In the genomic region with DNA sequence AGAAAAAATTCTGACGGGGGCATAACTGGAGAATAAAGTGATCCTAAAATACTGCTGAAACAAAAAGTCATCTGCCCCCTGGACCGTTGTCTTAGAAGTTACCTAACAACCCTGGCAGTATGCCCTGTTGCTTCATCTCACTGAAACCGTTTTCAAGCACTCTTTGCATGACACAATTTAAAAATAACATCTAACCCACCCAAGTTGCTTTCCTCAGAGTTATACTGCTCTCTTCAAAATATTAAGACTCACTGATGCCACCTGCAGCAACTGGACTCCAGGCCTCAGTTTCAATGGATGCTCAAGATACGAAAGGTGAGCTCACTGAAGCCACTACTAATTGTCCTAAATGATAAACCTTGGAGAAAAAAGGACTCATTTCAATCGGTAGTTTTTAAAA, we compare ENCODE assay signal across 10 cellular contexts. TPM values are rescaled to one million over a fixed set of nuclear protein-coding genes. Genes with fewer than 3 reads are reported as not detected.
DNase-seq lines count a peak whose midpoint lies in the region; ATAC-seq and TF ChIP-seq lines count a peak whose summit lies in the region.
"Had no signal": no experiment of that assay in that cellular context is flagged by ENCODE, and none has a peak within 500 bp of the region (broad histone marks: within the 10 kb centered on the region; RNA-seq: fewer than 3 reads in every experiment).

No MANE protein-coding gene starts in this region.

- H3K9ac ChIP-seq in liver (ENCODE audit: low read depth in 1 of 2, low read length in 2 of 2) (peak overlapping the region in 1 of 2 donors; percentile 47), endodermal cell (ENCODE audit: extremely low read depth, low read length, poor library complexity, severe bottlenecking) (no peak overlapping the region)

- peak; percentile 83 for ATAC-seq in HG02642 (IDR thresholded peaks at IDR 0.05; ENCODE audit: poor library complexity, unreplicated experiment)
- ATAC-seq in CD8-positive, alpha-beta T cell = no peak
- ATAC-seq: psoas muscle had no signal

- WGBS in liver = 29% methylated on average over 5 of the region's 5 CpGs
- WGBS in endodermal cell (ENCODE audit: insufficient coverage in 1 of 2, insufficient read length in 1 of 2), 2 experiments = 89 to 90% methylated on average over 3 to 5 of the region's 5 CpGs

- peaks cover 3% of the 10 kb centered on the region for H3K9me3 Mint-ChIP-seq in CD8-positive, alpha-beta T cell
- peaks cover 15% of the 10 kb centered on the region for H3K9me3 Mint-ChIP-seq in endodermal cell

- no TSS peak for BruUV-seq in OCI-LY7 (replicated peaks; lab: Mats Ljungman, UMichigan)

- no peak overlapping the region for H2AFZ ChIP-seq in OCI-LY7 (ENCODE audit: low read length)

- H4K20me1 ChIP-seq in OCI-LY7 (ENCODE audit: insufficient read depth, low read length) = no peaks in the 10 kb centered on the region

- peaks cover 32% of the 10 kb centered on the region; the same call in 1 of the 2 replicates for H3K79me2 ChIP-seq in OCI-LY7 (ENCODE audit: insufficient read depth, low read depth, low read length)

- no peak overlapping the region for H3K27ac Mint-ChIP-seq in CD8-positive, alpha-beta T cell
- H3K27ac Mint-ChIP-seq in endodermal cell = no peak overlapping the region

- CTCF ChIA-PET in OCI-LY7 (lab: Charles Lee; ENCODE audit: unreplicated experiment) = no interaction called here
- CTCF ChIA-PET in CD8-positive, alpha-beta T cell (lab: Charles Lee) = no interaction called here

- H3K4me3 ChIP-seq in GM12865 (ENCODE audit: low read depth, low read length) (no peak overlapping the region), OCI-LY7 (ENCODE audit: low read depth, low read length, poor library complexity, severe bottlenecking) (peak overlapping the region; percentile 11), liver (ENCODE audit: low read depth in 1 of 3, low read length in 3 of 3) (no peak overlapping the region), endodermal cell (ENCODE audit: low read length) (no peak overlapping the region)
- H3K4me3 ChIP-seq in CD8-positive, alpha-beta T cell (ENCODE audit: low read depth, low read length) = no peak overlapping the region
- H3K4me3 ChIP-seq: psoas muscle had no signal

- H3K27me3 Mint-ChIP-seq in CD8-positive, alpha-beta T cell (ENCODE audit: low read depth) = no peaks in the 10 kb centered on the region
- no peaks in the 10 kb centered on the region for H3K27me3 Mint-ChIP-seq in endodermal cell (ENCODE audit: insufficient read depth)

- POLR2A ChIA-PET in OCI-LY7 (lab: Charles Lee) = interaction anchor here (0.6 kb wide), 1 partner anchor 499 kb away, joined by 3 read pairs; no protein-coding TSS in a partner anchor
- POLR2A ChIA-PET in CD8-positive, alpha-beta T cell (lab: Charles Lee) = no interaction called here

- H3K36me3 ChIP-seq in OCI-LY7 (ENCODE audit: insufficient read depth, low read length) = peaks cover 23% of the 10 kb centered on the region
- H3K36me3 ChIP-seq in liver (ENCODE audit: control insufficient read depth in 4 of 4, insufficient read depth in 3 of 4, low read depth in 1 of 4, low read length in 3 of 4) = no peaks in the 10 kb centered on the region
- H3K36me3 ChIP-seq in CD8-positive, alpha-beta T cell (ENCODE audit: insufficient read depth, low read length) = no peaks in the 10 kb centered on the region
- peaks cover 16% of the 10 kb centered on the region for H3K36me3 ChIP-seq in endodermal cell (ENCODE audit: control insufficient read depth, insufficient read depth, low read length)

- TF ChIP-seq CTCF in GM12865 (IDR thresholded peaks at IDR 0.05; ENCODE audit: insufficient read depth, low read depth, low read length, missing control alignments) = no peak
- TF ChIP-seq CTCF in OCI-LY7 (conservative IDR thresholded peaks at IDR 0.05; ENCODE audit: low read length) = peak; percentile 41; the same call in 1 of the 2 replicates
- TF ChIP-seq CTCF in liver (IDR thresholded peaks at IDR 0.05; ENCODE audit: low read depth, low read length, missing input control) = no peak
- no peak for TF ChIP-seq CTCF in CD8-positive, alpha-beta T cell (IDR thresholded peaks at IDR 0.05)
- no peak for TF ChIP-seq CTCF in endodermal cell (conservative IDR thresholded peaks at IDR 0.05)

- peaks cover 30% of the 10 kb centered on the region for H3K4me1 Mint-ChIP-seq in CD8-positive, alpha-beta T cell (ENCODE audit: low read depth)
- peaks cover 21% of the 10 kb centered on the region for H3K4me1 Mint-ChIP-seq in endodermal cell

- H3K27ac ChIP-seq in OCI-LY7 (ENCODE audit: low read depth, low read length, poor library complexity, severe bottlenecking) (peak overlapping the region; percentile 44), liver (ENCODE audit: low read depth in 1 of 2, low read length in 2 of 2) (peak overlapping the region in 1 of 2 donors; percentile 74), endodermal cell (ENCODE audit: low read depth, low read length) (no peak overlapping the region)
- no peak overlapping the region for H3K27ac ChIP-seq in CD8-positive, alpha-beta T cell (ENCODE audit: low read depth, low read length)
- H3K27ac ChIP-seq: epithelial cell of prostate, psoas muscle had no signal

- DNase-seq in GM12865 (ENCODE audit: low read depth) (peak; percentile 46), OCI-LY7 (ENCODE audit: low spot score) (peak; percentile 41), iPS-NIHi11 (ENCODE audit: low spot score) (no peak), endodermal cell (no peak)
- no peak for DNase-seq in CD8-positive, alpha-beta T cell
- no peak for DNase-seq in stimulated activated CD4-positive, alpha-beta T cell treated with anti-CD3 and anti-CD28 coated beads, Interleukin-12 subunit alpha, Interleukin-12 subunit beta, amount 100 ng/mL, for 4 hours

- peak overlapping the region; percentile 57 for H3K4me2 ChIP-seq in OCI-LY7 (ENCODE audit: low read length)

- H3K4me3 Mint-ChIP-seq in CD8-positive, alpha-beta T cell = no peak overlapping the region
- no peak overlapping the region for H3K4me3 Mint-ChIP-seq in endodermal cell

- intact Hi-C loops in OCI-LY7 (cut with micrococcal nuclease; ENCODE audit: unreplicated experiment) = no loop called here
- intact Hi-C loops in CD8-positive, alpha-beta T cell (cut with DNase I, micrococcal nuclease) = no loop called here

- H3K4me1 ChIP-seq in OCI-LY7 (ENCODE audit: insufficient read depth, low read length, poor library complexity, severe bottlenecking) (peaks cover 26% of the 10 kb centered on the region), liver (ENCODE audit: control insufficient read depth in 4 of 4, insufficient read depth in 4 of 4, low read length in 3 of 4) (peaks cover 4 to 29% (median 21%) of the 10 kb centered on the region in 4 donors), endodermal cell (ENCODE audit: control insufficient read depth, insufficient read depth, low read length) (peaks cover 14% of the 10 kb centered on the region)
- no peaks in the 10 kb centered on the region for H3K4me1 ChIP-seq in CD8-positive, alpha-beta T cell (ENCODE audit: insufficient read depth, low read length)
- H3K4me1 ChIP-seq: psoas muscle had no signal

- peak in 1 of 2 donors; percentile 24 for TF ChIP-seq RAD21 in liver (IDR thresholded peaks at IDR 0.05)

- H3K36me3 Mint-ChIP-seq in CD8-positive, alpha-beta T cell = peaks cover 9% of the 10 kb centered on the region
- peaks cover 17% of the 10 kb centered on the region for H3K36me3 Mint-ChIP-seq in endodermal cell (ENCODE audit: low read depth)

- peaks cover 7% of the 10 kb centered on the region; the same call in 1 of the 2 replicates for H3K9me3 ChIP-seq in OCI-LY7 (ENCODE audit: low read length)
- H3K9me3 ChIP-seq in liver (ENCODE audit: control insufficient read depth in 4 of 4, low read length in 3 of 4) = no peaks in the 10 kb centered on the region
- H3K9me3 ChIP-seq in CD8-positive, alpha-beta T cell (ENCODE audit: low read length) = no peaks in the 10 kb centered on the region
- peaks cover 11% of the 10 kb centered on the region for H3K9me3 ChIP-seq in endodermal cell (ENCODE audit: control insufficient read depth, low read length)
- H3K9me3 ChIP-seq: psoas muscle had no signal

- no peaks in the 10 kb centered on the region for H3K27me3 ChIP-seq in liver (ENCODE audit: control insufficient read depth in 4 of 4, insufficient read depth in 4 of 4, low read length in 3 of 4)
- H3K27me3 ChIP-seq in CD8-positive, alpha-beta T cell (ENCODE audit: insufficient read depth, low read length) = no peaks in the 10 kb centered on the region
- H3K27me3 ChIP-seq in endodermal cell (ENCODE audit: control insufficient read depth, insufficient read depth, low read length, poor library complexity, severe bottlenecking) = no peaks in the 10 kb centered on the region

- no peaks in the 10 kb centered on the region for H3K9me2 ChIP-seq in OCI-LY7 (ENCODE audit: insufficient read depth, low read length)

TF ChIP-seq in liver, 16 proteins besides CTCF, POLR2A, EP300 and RAD21:
- TF ChIP-seq RXRA (IDR thresholded peaks at IDR 0.05) (peak in 1 of 2 donors; percentile 13), HNF4G (IDR thresholded peaks at IDR 0.05) (peak; percentile 12), HNF4A (conservative IDR thresholded peaks at IDR 0.05) (peak; percentile 67 to 71), FOXA1 (IDR thresholded peaks at IDR 0.05) (no peak)
- TF ChIP-seq, protein P1, sequence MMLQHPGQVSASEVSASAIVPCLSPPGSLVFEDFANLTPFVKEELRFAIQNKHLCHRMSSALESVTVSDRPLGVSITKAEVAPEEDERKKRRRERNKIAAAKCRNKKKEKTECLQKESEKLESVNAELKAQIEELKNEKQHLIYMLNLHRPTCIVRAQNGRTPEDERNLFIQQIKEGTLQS (IDR thresholded peaks at IDR 0.05) = no peak

RNA-seq across cellular contexts. Expression of a gene that starts 57.4 kb away (rescaled TPM):
- 43.6 and 44.1 TPM in 2 replicates for total RNA-seq in OCI-LY7 (2014; rRNA removed; shearing (Covaris generic))
- total RNA-seq in OCI-LY7 (2022) = 35.5 and 45.4 TPM in 2 replicates
- 10 to 100 TPM; 17.7 to 35.0 TPM for total RNA-seq in liver
- 1 to 10 TPM; 3.3 to 6.2 TPM for polyA plus RNA-seq in liver
- total RNA-seq in CD8-positive, alpha-beta T cell = 10 to 100 TPM; 15.9 to 16.7 TPM
- 10 to 100 TPM; 28.5 to 36.6 TPM for total RNA-seq in endodermal cell
- 26.4 TPM for polyA plus RNA-seq in endodermal cell (2013, experiment 1 of 2)
- 28.0 TPM for polyA plus RNA-seq in endodermal cell (2013, experiment 2 of 2)

Comparison
In these comparisons a context has a peak if more than half of its experiments do, and no peak if none do; other contexts are left out.
1. DNase-seq: peak in GM12865 (single experiment) and OCI-LY7 (single experiment); none in iPS-NIHi11 (single experiment), CD8-positive, alpha-beta T cell (0 of 7), stimulated activated CD4-positive, alpha-beta T cell treated with anti-CD3 and anti-CD28 coated beads, Interleukin-12 subunit alpha, Interleukin-12 subunit beta, amount 100 ng/mL, for 4 hours (single experiment) and endodermal cell (single experiment).